In the genomic region with DNA sequence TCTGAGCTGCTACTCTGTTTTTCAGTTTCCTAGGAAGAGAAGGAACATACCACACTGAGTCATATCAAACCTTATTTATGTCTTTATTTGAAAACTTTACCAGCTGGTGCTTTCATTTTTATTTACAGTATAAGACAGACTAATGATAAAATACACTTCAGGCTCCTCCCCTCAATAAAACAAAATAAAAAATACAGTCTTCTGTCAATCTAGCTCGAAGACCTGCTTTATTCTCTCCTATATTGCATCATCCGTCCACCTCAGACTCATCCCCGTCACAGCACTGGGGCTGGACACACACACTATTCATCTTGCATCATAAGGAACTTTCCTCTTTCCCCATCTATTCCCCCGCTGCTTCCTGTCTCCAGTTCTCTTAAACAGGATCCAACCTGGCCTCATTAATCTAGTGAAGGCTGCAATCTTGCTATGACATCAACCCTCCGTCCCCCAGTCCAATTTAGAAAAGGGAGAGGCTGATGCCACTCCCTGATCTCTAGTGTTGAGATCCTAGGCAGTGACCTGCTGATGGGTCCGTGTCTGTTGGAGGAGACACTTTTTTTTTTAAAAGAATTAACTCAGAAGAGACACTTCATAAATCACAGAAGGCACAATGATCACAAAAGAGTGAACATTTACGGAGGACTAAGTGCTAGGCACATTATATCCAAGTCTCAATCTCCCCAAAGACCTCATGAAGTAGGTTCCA, we compare ENCODE assay signal across 8 cellular contexts. TPM values are rescaled to one million over a fixed set of nuclear protein-coding genes. Genes with fewer than 3 reads are reported as not detected.
DNase-seq lines count a peak whose midpoint lies in the region; ATAC-seq and TF ChIP-seq lines count a peak whose summit lies in the region.

No MANE protein-coding gene starts in this region.

- TF ChIP-seq CTCF in activated B cell treated with CpG ODN at 0.5 μM for 24 hours (IDR thresholded peaks at IDR 0.05): no peak

- H3K27ac ChIP-seq in Karpas-422 (ENCODE audit: low read length) (peak overlapping the region; percentile 83), aorta (ENCODE audit: low read depth in 1 of 2, low read length in 2 of 2) (peak overlapping the region; percentile 97 to 100)

- H3K4me3 ChIP-seq in Karpas-422 (ENCODE audit: low read length) (peak overlapping the region; percentile 97), aorta (ENCODE audit: low read length in 2 of 2) (peak overlapping the region; percentile 54 to 91)

- DNase-seq in NCI-H2029 (lab: John Stamatoyannopoulos, UW): peak; percentile 35
- no peak for DNase-seq in NCI-H2029 treated with DMSO at 0.1 percent for 48 hours (lab: John Stamatoyannopoulos, UW)
- DNase-seq in Karpas-422: peak; percentile 56
- no peak for DNase-seq in activated B cell treated with CpG ODN at 0.5 μM for 24 hours
- DNase-seq in erythroblast (lab: John Stamatoyannopoulos, UW): peak; percentile 74 to 87
- DNase-seq in myocyte (ENCODE audit: low read depth): peak; percentile 71
- DNase-seq in aorta: peak in 1 of 2 donors; percentile 64
- no peak for DNase-seq in NK-92 (lab: John Stamatoyannopoulos, UW; ENCODE audit: unreplicated experiment)

- H3K4me1 ChIP-seq in Karpas-422 (ENCODE audit: low read length) (peaks cover 28% of the 10 kb centered on the region), aorta (ENCODE audit: control insufficient read depth in 1 of 2, insufficient read depth in 2 of 2, low read length in 2 of 2) (peaks cover 0 to 4% of the 10 kb centered on the region in 2 donors)

- 0 out of 2 replicates have a peak, but pooled peaks cover 5% of the 10 kb centered on the region for H4K20me1 ChIP-seq in Karpas-422 (ENCODE audit: insufficient read depth, low read depth, low read length)

- no peaks in the 10 kb centered on the region for H3K27me3 ChIP-seq in Karpas-422 (ENCODE audit: low read length)
- no peaks in the 10 kb centered on the region for H3K27me3 ChIP-seq in aorta (ENCODE audit: control insufficient read depth in 1 of 2, insufficient read depth in 2 of 2, low read length in 1 of 2)

- no peak for ATAC-seq in activated B cell treated with CpG ODN at 0.5 μM for 24 hours (ENCODE audit: low read depth)
- ATAC-seq in aorta (ENCODE audit: low FRiP score): peak; percentile 55

- POLR2A ChIA-PET in activated B cell treated with CpG ODN at 0.5 μM for 24 hours (lab: Charles Lee): interaction anchor here (0.7 to 4.3 kb wide), 11 partner anchors 9 to 880 kb away, joined by 3 to 41 read pairs (median 6); a partner anchor contains a TSS

- H3K79me2 ChIP-seq in Karpas-422 (ENCODE audit: low read length): peaks cover 63% of the 10 kb centered on the region

- H3K27me3 Mint-ChIP-seq in activated B cell treated with CpG ODN at 0.5 μM for 24 hours: no peaks in the 10 kb centered on the region

- CTCF ChIA-PET in activated B cell treated with CpG ODN at 0.5 μM for 24 hours (lab: Charles Lee): interaction anchor here (1.0 to 2.0 kb wide), 2 partner anchors 9 to 29 kb away, joined by 4 to 6 read pairs; no protein-coding TSS in a partner anchor

- H3K4me2 ChIP-seq in Karpas-422 (ENCODE audit: low read depth, low read length, poor library complexity, severe bottlenecking): peak overlapping the region; percentile 78

- H3K27ac Mint-ChIP-seq in activated B cell treated with CpG ODN at 0.5 μM for 24 hours: peak overlapping the region; percentile 87

- H3K9me3 ChIP-seq in Karpas-422 (ENCODE audit: low read length) (no peaks in the 10 kb centered on the region), aorta (ENCODE audit: control insufficient read depth, low read length) (no peaks in the 10 kb centered on the region)

- peak overlapping the region; percentile 98 for H3K4me3 Mint-ChIP-seq in activated B cell treated with CpG ODN at 0.5 μM for 24 hours

- H3K9me3 Mint-ChIP-seq in activated B cell treated with CpG ODN at 0.5 μM for 24 hours: no peaks in the 10 kb centered on the region

- intact Hi-C loops in activated B cell treated with CpG ODN at 0.5 μM for 24 hours (cut with micrococcal nuclease) (loop anchor here (1.0 to 10.0 kb wide), 2 partner anchors 26 to 884 kb away; a partner anchor contains a TSS), aorta (cut with DNase I) (loop anchor here in 1 of 2 donors (1.0 kb wide), 1 partner anchor 57 kb away; a partner anchor contains a TSS)

- H3K36me3 Mint-ChIP-seq in activated B cell treated with CpG ODN at 0.5 μM for 24 hours (ENCODE audit: low read depth): peaks cover 59% of the 10 kb centered on the region

- peak; percentile 68 for TF ChIP-seq POLR2A in erythroblast (IDR thresholded peaks at IDR 0.05; ENCODE audit: low read length)

- H3K36me3 ChIP-seq in Karpas-422 (ENCODE audit: insufficient read depth, low read length) (peaks cover 35% of the 10 kb centered on the region), aorta (ENCODE audit: control insufficient read depth in 1 of 2, insufficient read depth in 2 of 2, low read length in 1 of 2) (peaks cover 5 to 9% of the 10 kb centered on the region in 2 donors)

- peaks cover 56% of the 10 kb centered on the region for H3K4me1 Mint-ChIP-seq in activated B cell treated with CpG ODN at 0.5 μM for 24 hours

- WGBS in aorta, 2 donors: 0 to 1% methylated on average over 7 of the region's 7 CpGs

- H2AFZ ChIP-seq in Karpas-422 (ENCODE audit: low read length): no peak overlapping the region

- H3K9me2 ChIP-seq in Karpas-422 (replicated peaks; ENCODE audit: insufficient read depth, low read length): no peaks in the 10 kb centered on the region

- peak overlapping the region; percentile 97 for H3K9ac ChIP-seq in Karpas-422 (ENCODE audit: low read length)

RNA-seq across cellular contexts. Expression of a gene that starts 1.1 kb away (rescaled TPM):
- 121 and 187 TPM in 2 replicates for total RNA-seq in Karpas-422 (2014; rRNA removed; shearing (Covaris generic); ENCODE audit: low replicate concordance)
- total RNA-seq in activated B cell treated with CpG ODN at 0.5 μM for 24 hours: 57.7 and 67.3 TPM in 2 replicates
- total RNA-seq in myocyte: 166 and 224 TPM in 2 replicates
- polyA plus RNA-seq in myocyte (2012): 176 TPM
- total RNA-seq in aorta: 100 to 1,000 TPM; 118 to 143 TPM
- polyA plus RNA-seq in aorta: 10 to 100 TPM; 49.3 to 73.5 TPM

RNA-seq across cellular contexts. Expression of a gene that starts 26.8 kb away (rescaled TPM):
- total RNA-seq in Karpas-422 (2014; rRNA removed; shearing (Covaris generic); ENCODE audit: low replicate concordance): 17.4 and 26.1 TPM in 2 replicates
- 16.3 and 21.9 TPM in 2 replicates for total RNA-seq in activated B cell treated with CpG ODN at 0.5 μM for 24 hours
- total RNA-seq in myocyte: 35.1 and 37.1 TPM in 2 replicates
- 9.4 TPM for polyA plus RNA-seq in myocyte (2012)
- total RNA-seq in aorta: 10 to 100 TPM; 20.3 to 26.9 TPM
- polyA plus RNA-seq in aorta: 1 to 10 TPM; 6.7 to 9.6 TPM

RNA-seq across cellular contexts. Expression of a gene that starts 57.4 kb away (rescaled TPM):
- 20.7 and 24.1 TPM in 2 replicates for total RNA-seq in Karpas-422 (2014; rRNA removed; shearing (Covaris generic); ENCODE audit: low replicate concordance)
- 16.0 and 17.0 TPM in 2 replicates for total RNA-seq in activated B cell treated with CpG ODN at 0.5 μM for 24 hours
- total RNA-seq in myocyte: 15.6 and 20.8 TPM in 2 replicates
- 11.9 TPM for polyA plus RNA-seq in myocyte (2012)
- 10 to 100 TPM; 10.3 to 12.0 TPM for total RNA-seq in aorta
- polyA plus RNA-seq in aorta: 10 to 100 TPM; 17.9 to 23.6 TPM

RNA-seq across cellular contexts. Expression of a gene that starts 57.7 kb away (rescaled TPM):
- 31.7 and 36.2 TPM in 2 replicates for total RNA-seq in Karpas-422 (2014; rRNA removed; shearing (Covaris generic); ENCODE audit: low replicate concordance)
- total RNA-seq in activated B cell treated with CpG ODN at 0.5 μM for 24 hours (13.5 and 14.9 TPM in 2 replicates), myocyte (6.6 and 10.9 TPM in 2 replicates), aorta (10 to 100 TPM in 1 of 2 donors, 1 to 10 TPM in 1; 6.7 to 15.3 TPM)
- 5.3 TPM for polyA plus RNA-seq in myocyte (2012)
- polyA plus RNA-seq in aorta: 1 to 10 TPM; 5.3 to 5.9 TPM

Comparison
In these comparisons a context has a peak if more than half of its experiments do, and no peak if none do; other contexts are left out.
1. DNase-seq: peak in NCI-H2029 (single experiment), Karpas-422 (single experiment), erythroblast (2 of 2) and myocyte (single experiment); none in NCI-H2029 treated with DMSO at 0.1 percent for 48 hours (single experiment), activated B cell treated with CpG ODN at 0.5 μM for 24 hours (single experiment) and NK-92 (single experiment).